Comparison of ENCODE assay signal across 1 cellular context in genomic region chr10:43897765-43898419, GRCh38.
A peak's percentile ranks its signal among the peaks of the same experiment; 100 is the strongest.
TF ChIP-seq lines count a peak whose summit lies in the region.

No MANE protein-coding gene starts in this region.

TF ChIP-seq in WTC11, 78 proteins besides CTCF, POLR2A, EP300 and RAD21:
- TF ChIP-seq PRDM15 (CRISPR knock-in tag; IDR thresholded peaks at IDR 0.05) (peak; percentile 64; the same call in 1 of the 2 replicates), ZNF317 (CRISPR knock-in tag; IDR thresholded peaks at IDR 0.05; ENCODE audit: borderline replicate concordance, low read depth) (no peak)
